In the genomic region with DNA sequence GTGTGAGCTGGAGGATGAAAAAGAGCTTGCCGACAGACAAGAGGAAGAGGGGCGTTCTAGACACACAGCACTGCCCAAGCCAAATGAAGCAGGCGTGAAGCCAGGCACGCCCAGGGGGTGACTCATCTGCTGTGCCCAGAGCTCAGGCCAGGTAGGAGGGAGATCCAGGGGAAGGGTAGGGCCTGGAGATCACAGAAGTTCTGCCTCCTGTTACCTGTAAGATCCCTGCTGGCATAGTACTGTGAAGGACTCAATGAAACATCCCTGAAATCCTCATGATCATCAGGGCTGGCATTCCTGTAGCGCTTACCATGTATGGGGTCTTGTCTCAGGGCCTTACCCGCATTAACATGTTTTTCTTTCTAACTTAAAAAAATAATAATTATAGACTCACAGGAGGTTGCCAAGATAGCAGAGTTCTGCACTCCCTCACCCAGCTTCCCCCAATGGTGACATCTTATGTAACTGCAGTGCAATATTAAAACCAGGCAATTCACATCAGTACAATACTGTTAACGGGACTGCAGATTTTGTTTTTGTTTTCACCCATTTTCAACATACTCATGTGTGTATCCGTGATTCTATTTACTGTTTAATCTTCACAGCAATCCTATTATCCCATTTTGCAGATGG, we compare ENCODE assay signal across 13 cellular contexts.
DNase-seq lines count a peak whose midpoint lies in the region; ATAC-seq and TF ChIP-seq lines count a peak whose summit lies in the region.
"Had no signal": no experiment of that assay in that cellular context is flagged by ENCODE, and none has a peak within 500 bp of the region (broad histone marks: within the 10 kb centered on the region; RNA-seq: fewer than 3 reads in every experiment).

No MANE protein-coding gene starts in this region.

- no peaks in the 10 kb centered on the region for H3K9me3 ChIP-seq in body of pancreas
- no peaks in the 10 kb centered on the region for H3K9me3 ChIP-seq in lower lobe of right lung
- no peaks in the 10 kb centered on the region for H3K9me3 ChIP-seq in tibial artery
- H3K9me3 ChIP-seq: ovary had no signal

- WGBS in body of pancreas, 2 donors: 79 to 81% methylated on average over 8 of the region's 8 CpGs

- H3K4me3 ChIP-seq in body of pancreas (no peak overlapping the region), lower lobe of right lung (no peak overlapping the region), tibial artery (no peak overlapping the region)
- H3K4me3 ChIP-seq: ovary had no signal

- intact Hi-C loops in body of pancreas (cut with DNase I): no loop called here
- intact Hi-C loops in lower lobe of right lung (cut with DNase I): no loop called here
- intact Hi-C loops in tibial artery (cut with DNase I; ENCODE audit: low total_unique reads): no loop called here

- H3K27ac ChIP-seq in body of pancreas (peak overlapping the region in 3 of 4 donors; percentile 2 to 53 (median 23)), lower lobe of right lung (peak overlapping the region; percentile 72), tibial artery (peak overlapping the region; percentile 81 to 84)

- peak; percentile 61 for ATAC-seq in body of pancreas
- peak; percentile 11 to 25 for ATAC-seq in lower lobe of right lung
- no peak for ATAC-seq in HG03432 (IDR thresholded peaks at IDR 0.05; ENCODE audit: unreplicated experiment)
- ATAC-seq in GM18519 (IDR thresholded peaks at IDR 0.05; ENCODE audit: low FRiP score, unreplicated experiment): no peak

- H3K36me3 Mint-ChIP-seq in activated CD4-positive, alpha-beta T cell treated with anti-CD3 and anti-CD28 coated beads, Interleukin-2, amount 10 ng/mL, durations not matched to agents 7 days and 5 days (ENCODE audit: low read depth): peaks cover 18% of the 10 kb centered on the region

- POLR2A ChIA-PET in activated CD4-positive, alpha-beta T cell treated with anti-CD3 and anti-CD28 coated beads, Interleukin-2, amount 10 ng/mL, durations not matched to agents 7 days and 5 days (lab: Charles Lee): interaction anchor here (0.6 kb wide), 1 partner anchor 658 kb away, joined by 4 read pairs; no protein-coding TSS in a partner anchor

- no peaks in the 10 kb centered on the region for H3K9me3 Mint-ChIP-seq in activated CD4-positive, alpha-beta T cell treated with anti-CD3 and anti-CD28 coated beads, Interleukin-2, amount 10 ng/mL, durations not matched to agents 7 days and 5 days

- TF ChIP-seq CTCF in body of pancreas (IDR thresholded peaks at IDR 0.05) (no peak), lower lobe of right lung (IDR thresholded peaks at IDR 0.05) (no peak), tibial artery (IDR thresholded peaks at IDR 0.05) (no peak)

- H3K4me1 Mint-ChIP-seq in activated CD4-positive, alpha-beta T cell treated with anti-CD3 and anti-CD28 coated beads, Interleukin-2, amount 10 ng/mL, durations not matched to agents 7 days and 5 days: peaks cover 47% of the 10 kb centered on the region

- H3K36me3 ChIP-seq in body of pancreas (replicated peaks in 1 of 2; ENCODE audit: insufficient read depth in 1 of 2, low read depth in 2 of 2) (no peaks in the 10 kb centered on the region), lower lobe of right lung (no peaks in the 10 kb centered on the region), tibial artery (no peaks in the 10 kb centered on the region)
- H3K36me3 ChIP-seq: ovary had no signal

- H3K4me1 ChIP-seq in body of pancreas (peaks cover 38% of the 10 kb centered on the region), lower lobe of right lung (peaks cover 19% of the 10 kb centered on the region), tibial artery (peaks cover 0 to 29% (median 21%) of the 10 kb centered on the region in 4 donors)

- H3K27me3 ChIP-seq in body of pancreas (no peaks in the 10 kb centered on the region), lower lobe of right lung (ENCODE audit: low read depth) (no peaks in the 10 kb centered on the region), tibial artery (no peaks in the 10 kb centered on the region)
- H3K27me3 ChIP-seq: ovary had no signal

- DNase-seq in activated CD4-positive, alpha-beta T cell treated with anti-CD3 and anti-CD28 coated beads, Interleukin-2, amount 10 ng/mL, durations not matched to agents 7 days and 5 days: no peak
- DNase-seq in activated CD4-positive, alpha-beta T cell treated with anti-CD3 and anti-CD28 coated beads for 4 hours: no peak
- peak; percentile 35 to 89 (median 56) for DNase-seq in body of pancreas
- no peak for DNase-seq in lower lobe of right lung
- no peak for DNase-seq in tibial artery
- DNase-seq in nucleus accumbens (lab: John Stamatoyannopoulos, UW): no peak
- DNase-seq: activated CD4-positive, alpha-beta T cell treated with anti-CD3 and anti-CD28 coated beads, Interleukin-2, amount 50 U/mL, for 4 hours; GOT3; NCI-H524; stimulated activated CD4-positive, alpha-beta T cell treated with anti-CD3 and anti-CD28 coated beads, Interleukin-4, amount 100 ng/mL, for 1 hour had no signal

- H3K27ac Mint-ChIP-seq in activated CD4-positive, alpha-beta T cell treated with anti-CD3 and anti-CD28 coated beads, Interleukin-2, amount 10 ng/mL, durations not matched to agents 7 days and 5 days: peak overlapping the region; percentile 3

- TF ChIP-seq POLR2A in body of pancreas (IDR thresholded peaks at IDR 0.05): no peak

- H3K27me3 Mint-ChIP-seq in activated CD4-positive, alpha-beta T cell treated with anti-CD3 and anti-CD28 coated beads, Interleukin-2, amount 10 ng/mL, durations not matched to agents 7 days and 5 days: no peaks in the 10 kb centered on the region

- no peak overlapping the region for H3K4me3 Mint-ChIP-seq in activated CD4-positive, alpha-beta T cell treated with anti-CD3 and anti-CD28 coated beads, Interleukin-2, amount 10 ng/mL, durations not matched to agents 7 days and 5 days

- CTCF ChIA-PET in activated CD4-positive, alpha-beta T cell treated with anti-CD3 and anti-CD28 coated beads, Interleukin-2, amount 10 ng/mL, durations not matched to agents 7 days and 5 days (lab: Charles Lee): interaction anchor here (1.0 kb wide), 1 partner anchor 13 kb away, joined by 4 read pairs; no protein-coding TSS in a partner anchor

Comparison
In these comparisons a context has a peak if more than half of its experiments do, and no peak if none do; other contexts are left out.
1. DNase-seq: peak in body of pancreas (4 of 4); none in activated CD4-positive, alpha-beta T cell treated with anti-CD3 and anti-CD28 coated beads, Interleukin-2, amount 10 ng/mL, durations not matched to agents 7 days and 5 days (single experiment), activated CD4-positive, alpha-beta T cell treated with anti-CD3 and anti-CD28 coated beads for 4 hours (0 of 2), lower lobe of right lung (single experiment), tibial artery (0 of 2) and nucleus accumbens (0 of 56).
2. ATAC-seq: peak in body of pancreas (single experiment) and lower lobe of right lung (2 of 2); none in HG03432 (single experiment) and GM18519 (single experiment).
3. H3K27ac ChIP-seq: peak in every context shown above with its lines; median percentile 82 in tibial artery; 72 in lower lobe of right lung; 23 in body of pancreas.